ENCODE assay signal across 19 cellular contexts in the genomic region with DNA sequence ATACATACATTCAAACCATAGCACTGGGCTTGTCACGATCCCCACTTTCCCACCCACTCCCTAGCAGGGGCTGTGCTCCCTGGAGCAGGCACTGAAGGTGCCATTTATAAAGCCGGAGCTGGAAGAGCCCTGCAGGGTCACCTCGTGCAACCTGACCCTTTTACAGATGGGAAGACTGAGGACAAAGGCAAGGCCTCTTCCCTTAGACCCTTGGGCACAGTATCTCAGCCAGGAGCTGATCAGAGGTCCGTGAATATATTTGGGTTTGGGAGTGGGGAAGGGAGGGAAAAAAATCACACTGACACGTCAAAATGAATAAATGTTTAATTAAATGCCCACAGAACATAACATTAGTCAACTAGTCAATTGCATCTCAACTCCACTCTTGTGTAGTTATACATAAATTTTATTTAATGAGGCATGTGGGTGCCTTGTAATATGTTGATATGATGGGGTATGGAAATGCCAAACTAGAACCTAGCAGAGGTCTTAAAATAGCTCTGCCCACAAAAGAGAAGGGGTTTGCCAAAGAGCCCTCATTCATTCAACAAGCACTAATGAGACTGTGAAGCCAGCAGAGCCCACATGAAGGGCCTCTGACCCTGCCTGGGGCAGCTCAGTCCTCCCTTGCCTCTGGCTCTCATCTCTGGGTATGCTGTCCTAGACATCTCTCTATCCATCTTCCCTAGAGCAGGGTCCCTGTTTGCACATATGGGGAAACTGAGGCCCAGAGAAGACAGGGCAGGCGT.
DNase-seq lines count a peak whose midpoint lies in the region; ATAC-seq and TF ChIP-seq lines count a peak whose summit lies in the region.
"Had no signal": no experiment of that assay in that cellular context is flagged by ENCODE, and none has a peak within 500 bp of the region (broad histone marks: within the 10 kb centered on the region; RNA-seq: fewer than 3 reads in every experiment).

No MANE protein-coding gene starts in this region.

- H3K4me2 ChIP-seq in OCI-LY3 (ENCODE audit: low read length), result peak overlapping the region; percentile 18; the same call in 1 of the 2 replicates
- no peak overlapping the region for H3K4me2 ChIP-seq in mesenchymal stem cell (ENCODE audit: low read length, poor library complexity, severe bottlenecking)

- H3K27me3 ChIP-seq in OCI-LY3 (ENCODE audit: low read depth, low read length), result peaks cover 26% of the 10 kb centered on the region
- H3K27me3 ChIP-seq in mesenchymal stem cell (ENCODE audit: control insufficient read depth in 1 of 2, insufficient read depth in 1 of 2, low read length in 2 of 2), result peaks cover 28 to 56% of the 10 kb centered on the region in 2 experiments
- no peaks in the 10 kb centered on the region for H3K27me3 ChIP-seq in MG63
- H3K27me3 ChIP-seq: vagina had no signal

- H3K4me3 ChIP-seq in OCI-LY3 (ENCODE audit: low read length), result no peak overlapping the region
- no peak overlapping the region for H3K4me3 ChIP-seq in mesenchymal stem cell (ENCODE audit: insufficient read depth in 1 of 2, low read depth in 1 of 2, low read length in 2 of 2)
- H3K4me3 ChIP-seq in MG63, result no peak overlapping the region
- H3K4me3 ChIP-seq: gastroesophageal sphincter, thoracic aorta, vagina had no signal

- H2BK120ac ChIP-seq in mesenchymal stem cell (ENCODE audit: low read depth, low read length), result no peak overlapping the region

- H3K27ac ChIP-seq in OCI-LY3 (ENCODE audit: low read length), result no peak overlapping the region
- H3K27ac ChIP-seq in mesenchymal stem cell (ENCODE audit: low read length, poor library complexity, severe bottlenecking), result no peak overlapping the region
- H3K27ac ChIP-seq: gastroesophageal sphincter, thoracic aorta, vagina had no signal

- intact Hi-C loops in Right ventricle myocardium superior (cut with DNase I) (no loop called here), cardiac septum (cut with DNase I) (no loop called here)

- H2BK5ac ChIP-seq in mesenchymal stem cell (ENCODE audit: low read depth, low read length, poor library complexity, severe bottlenecking), result no peak overlapping the region

- H3K9ac ChIP-seq in OCI-LY3 (ENCODE audit: low read length), result no peak overlapping the region
- peak overlapping the region; percentile 37 for H3K9ac ChIP-seq in mesenchymal stem cell (ENCODE audit: low read length)

- no peaks in the 10 kb centered on the region for H3K79me2 ChIP-seq in OCI-LY3 (ENCODE audit: low read length)

- no peak overlapping the region for H3K18ac ChIP-seq in mesenchymal stem cell (ENCODE audit: low read depth in 1 of 2, low read length in 2 of 2)

- DNase-seq in Right ventricle myocardium superior, result peak; percentile 7
- no peak for DNase-seq in cardiac septum (ENCODE audit: low spot score)
- DNase-seq in mesenchymal stem cell, result no peak
- DNase-seq in GDM1 (lab: John Stamatoyannopoulos, UW), result no peak
- no peak for DNase-seq in stimulated activated CD4-positive, alpha-beta T cell treated with anti-CD3 and anti-CD28 coated beads, Interleukin-4, amount 100 ng/mL, for 4 hours
- no peak for DNase-seq in MG63
- DNase-seq: activated CD4-positive, alpha-beta T cell treated with anti-CD3 and anti-CD28 coated beads for 4 hours; activated effector memory CD4-positive, alpha-beta T cell treated with Interleukin-2 at 50 U/mL for 16 hours; naive B cell; NCI-H1105; NCI-H1930; NCI-H82 had no signal

- H4K8ac ChIP-seq in mesenchymal stem cell (ENCODE audit: low read length), result no peak overlapping the region

- TF ChIP-seq CTCF in OCI-LY3 (IDR thresholded peaks at IDR 0.05; ENCODE audit: low read depth, low read length), result no peak

- H4K91ac ChIP-seq in mesenchymal stem cell (ENCODE audit: low read length), result no peak overlapping the region

- no peak overlapping the region for H2BK15ac ChIP-seq in mesenchymal stem cell (ENCODE audit: low read depth, poor library complexity, severe bottlenecking)

- H3K4ac ChIP-seq in mesenchymal stem cell (ENCODE audit: low read depth in 1 of 2, low read length in 2 of 2), result no peak overlapping the region

- H3K4me1 ChIP-seq in OCI-LY3 (ENCODE audit: low read length) (peaks cover 14% of the 10 kb centered on the region), mesenchymal stem cell (ENCODE audit: control insufficient read depth, insufficient read depth, low read depth, low read length) (peaks cover 10% of the 10 kb centered on the region)
- H3K4me1 ChIP-seq: vagina had no signal

- no peak overlapping the region for H2BK12ac ChIP-seq in mesenchymal stem cell (ENCODE audit: low read length in 2 of 2)

- WGBS in mesenchymal stem cell, result 69% methylated on average over 4 of the region's 6 CpGs

- no peak overlapping the region for H3K14ac ChIP-seq in mesenchymal stem cell (ENCODE audit: low read length in 2 of 2)

- no peak overlapping the region for H3K23ac ChIP-seq in mesenchymal stem cell (ENCODE audit: low read length in 2 of 2)

- ATAC-seq in Right ventricle myocardium superior (ENCODE audit: poor library complexity) (no peak), HG02840 (IDR thresholded peaks at IDR 0.05; ENCODE audit: low FRiP score, unreplicated experiment) (no peak)
- ATAC-seq: gastroesophageal sphincter, left lobe of liver, Right ventricle myocardium inferior had no signal

- no peaks in the 10 kb centered on the region for H3K9me3 ChIP-seq in OCI-LY3 (ENCODE audit: insufficient read depth, low read length)
- no peaks in the 10 kb centered on the region for H3K9me3 ChIP-seq in mesenchymal stem cell (ENCODE audit: control insufficient read depth, low read length)
- H3K9me3 ChIP-seq in MG63, result no peaks in the 10 kb centered on the region
- H3K9me3 ChIP-seq: gastroesophageal sphincter, thoracic aorta, vagina had no signal

- no peaks in the 10 kb centered on the region for H3K36me3 ChIP-seq in OCI-LY3 (replicated peaks; ENCODE audit: low read depth, low read length)
- no peaks in the 10 kb centered on the region for H3K36me3 ChIP-seq in mesenchymal stem cell (ENCODE audit: control insufficient read depth in 1 of 2, insufficient read depth in 2 of 2, low read depth in 1 of 2, low read length in 2 of 2)
- no peaks in the 10 kb centered on the region for H3K36me3 ChIP-seq in MG63
- H3K36me3 ChIP-seq: gastroesophageal sphincter, thoracic aorta, vagina had no signal

- no peak overlapping the region for H2AK5ac ChIP-seq in mesenchymal stem cell (ENCODE audit: low read length, severe bottlenecking)

- H2AFZ ChIP-seq in OCI-LY3 (ENCODE audit: low read depth, low read length), result no peak overlapping the region
- no peak overlapping the region for H2AFZ ChIP-seq in mesenchymal stem cell (ENCODE audit: low read depth, low read length)

- no peaks in the 10 kb centered on the region for H3K79me1 ChIP-seq in mesenchymal stem cell (replicated peaks; ENCODE audit: low read length, poor library complexity, severe bottlenecking)

- no peaks in the 10 kb centered on the region for H4K20me1 ChIP-seq in OCI-LY3 (ENCODE audit: insufficient read depth, low read length)
